ENCODE assay signal across 23 cellular contexts in the genomic region with DNA sequence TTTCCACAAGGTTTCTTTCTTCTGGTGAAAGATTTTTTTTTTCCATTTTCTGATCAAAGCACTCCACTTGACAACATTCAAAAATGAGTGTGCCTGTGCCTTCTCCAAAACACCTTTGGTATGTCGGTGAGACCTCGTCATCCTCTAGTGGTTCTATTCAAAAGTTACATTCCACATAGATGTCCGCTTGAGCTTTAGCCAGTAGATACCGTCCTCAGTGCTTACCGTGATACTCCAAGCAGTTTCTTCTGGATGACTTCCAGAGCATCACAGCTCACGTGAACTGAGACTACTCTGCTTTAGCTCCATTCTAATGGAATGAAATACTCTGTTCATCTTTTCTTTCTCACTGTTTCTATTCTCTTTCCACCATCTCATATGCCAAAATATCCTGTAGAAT. TPM values are rescaled to one million over a fixed set of nuclear protein-coding genes. Genes with fewer than 3 reads are reported as not detected.
"Had no signal": no experiment of that assay in that cellular context is flagged by ENCODE, and none has a peak within 500 bp of the region (broad histone marks: within the 10 kb centered on the region; RNA-seq: fewer than 3 reads in every experiment).

No MANE protein-coding gene starts in this region.

- H3K9me3 Mint-ChIP-seq: activated T-helper 1 cell treated with anti-CD3 and anti-CD28 coated beads, Interleukin-12 subunit alpha, Interleukin-12 subunit beta, Interleukin-2, Interleukin-4 antibody, amounts not matched to agents 30 ng/mL and 10 ng/mL and 1 ng/mL, durations not matched to agents 14 hours and 24 hours and 36 hours; central memory CD8-positive, alpha-beta T cell; endodermal cell; T-helper 2 cell treated with Interferon-gamma antibody and Interleukin-4, amounts not matched to agents 5 μg/mL and 100 μg/mL, for 36 hours had no signal

- H3K36me3 Mint-ChIP-seq: immature natural killer cell had no signal

- DNase-seq: activated CD4-positive, alpha-beta T cell treated with anti-CD3 and anti-CD28 coated beads for 1 hour; activated CD4-positive, alpha-beta T cell treated with anti-CD3 and anti-CD28 coated beads, Interleukin-2, amount 50 U/mL, for 1 hour; activated CD8-positive, alpha-beta T cell treated with anti-CD3 and anti-CD28 coated beads, Interleukin-2, amount 10 ng/mL, durations not matched to agents 7 days and 5 days; activated gamma-delta T cell; activated naive CD4-positive, alpha-beta T cell treated with anti-CD3 and anti-CD28 coated beads, Interleukin-2, amount 50 U/mL, for 16 hours; activated naive CD8-positive, alpha-beta T cell treated with anti-CD3 and anti-CD28 coated beads, Interleukin-2, amount 50 U/mL, for 24 hours; brain microvascular endothelial cell; endodermal cell; foreskin keratinocyte; immature natural killer cell; kidney glomerular epithelial cell; left ventricle myocardium inferior; ovary; stimulated activated CD4-positive, alpha-beta T cell treated with anti-CD3 and anti-CD28 coated beads, Interleukin-12 subunit alpha, Interleukin-12 subunit beta, amount 100 ng/mL, for 4 hours; substantia nigra; tibial artery; WERI-Rb-1 had no signal

- FAIRE-seq: TTC549 had no signal

- H3K27me3 Mint-ChIP-seq: activated naive CD8-positive, alpha-beta T cell treated with anti-CD3 and anti-CD28 coated beads, Interleukin-2, amount 50 U/mL, for 24 hours; central memory CD8-positive, alpha-beta T cell; natural killer cell treated with Interleukin-12 subunit alpha and Interleukin-12 subunit beta and Interleukin-15 and Interleukin-18, amount 100 ng/mL, for 72 hours; stimulated activated naive CD8-positive, alpha-beta T cell treated with anti-CD3 and anti-CD28 coated beads, Interleukin-15, Interleukin-2, amounts not matched to agents 100 ng/mL and 50 ng/mL, for 24 hours had no signal

- H3K27ac Mint-ChIP-seq: activated CD8-positive, alpha-beta T cell treated with anti-CD3 and anti-CD28 coated beads, Interleukin-2, amount 10 ng/mL, durations not matched to agents 7 days and 5 days; activated naive CD8-positive, alpha-beta T cell treated with anti-CD3 and anti-CD28 coated beads, Interleukin-2, amount 50 U/mL, for 24 hours; activated T-helper 1 cell treated with anti-CD3 and anti-CD28 coated beads, Interleukin-12 subunit alpha, Interleukin-12 subunit beta, Interleukin-2, Interleukin-4 antibody, amounts not matched to agents 30 ng/mL and 10 ng/mL and 1 ng/mL, durations not matched to agents 14 hours and 24 hours and 36 hours; endodermal cell; immature natural killer cell; natural killer cell treated with Interleukin-12 subunit alpha and Interleukin-12 subunit beta and Interleukin-15 and Interleukin-18, amount 100 ng/mL, for 72 hours; stimulated activated naive CD8-positive, alpha-beta T cell treated with anti-CD3 and anti-CD28 coated beads, Interleukin-15, Interleukin-2, amounts not matched to agents 100 ng/mL and 50 ng/mL, for 24 hours; T-helper 2 cell treated with Interferon-gamma antibody and Interleukin-4, amounts not matched to agents 5 μg/mL and 100 μg/mL, for 36 hours had no signal

- H3K4me1 Mint-ChIP-seq: activated naive CD8-positive, alpha-beta T cell treated with anti-CD3 and anti-CD28 coated beads, Interleukin-2, amount 50 U/mL, for 24 hours; central memory CD8-positive, alpha-beta T cell; immature natural killer cell had no signal

- H3K4me3 Mint-ChIP-seq: activated CD8-positive, alpha-beta T cell treated with anti-CD3 and anti-CD28 coated beads, Interleukin-2, amount 10 ng/mL, durations not matched to agents 7 days and 5 days; activated naive CD8-positive, alpha-beta T cell treated with anti-CD3 and anti-CD28 coated beads, Interleukin-2, amount 50 U/mL, for 24 hours; activated T-helper 1 cell treated with anti-CD3 and anti-CD28 coated beads, Interleukin-12 subunit alpha, Interleukin-12 subunit beta, Interleukin-2, Interleukin-4 antibody, amounts not matched to agents 30 ng/mL and 10 ng/mL and 1 ng/mL, durations not matched to agents 14 hours and 24 hours and 36 hours; central memory CD8-positive, alpha-beta T cell; endodermal cell; immature natural killer cell; natural killer cell treated with Interleukin-12 subunit alpha and Interleukin-12 subunit beta and Interleukin-15 and Interleukin-18, amount 100 ng/mL, for 72 hours; stimulated activated naive CD8-positive, alpha-beta T cell treated with anti-CD3 and anti-CD28 coated beads, Interleukin-15, Interleukin-2, amounts not matched to agents 100 ng/mL and 50 ng/mL, for 24 hours; T-helper 2 cell treated with Interferon-gamma antibody and Interleukin-4, amounts not matched to agents 5 μg/mL and 100 μg/mL, for 36 hours had no signal

RNA-seq across cellular contexts. Expression of a gene that starts 38.2 kb away (rescaled TPM):
- total RNA-seq: activated CD8-positive, alpha-beta T cell treated with anti-CD3 and anti-CD28 coated beads, Interleukin-2, amount 10 ng/mL, durations not matched to agents 7 days and 5 days; activated T-helper 1 cell treated with anti-CD3 and anti-CD28 coated beads, Interleukin-12 subunit alpha, Interleukin-12 subunit beta, Interleukin-2, Interleukin-4 antibody, amounts not matched to agents 30 ng/mL and 10 ng/mL and 1 ng/mL, durations not matched to agents 14 hours and 24 hours and 36 hours; natural killer cell treated with Interleukin-12 subunit alpha and Interleukin-12 subunit beta and Interleukin-15 and Interleukin-18, amount 100 ng/mL, for 72 hours had no signal
